In genomic region chr4:88007304-88008132, GRCh38 we compare ENCODE assay signal across 8 cellular contexts. TPM values are rescaled to one million over a fixed set of nuclear protein-coding genes. Genes with fewer than 3 reads are reported as not detected.
DNase-seq lines count a peak whose midpoint lies in the region; ATAC-seq and TF ChIP-seq lines count a peak whose summit lies in the region.

Gene PKD2, plus strand, starts transcription at chr4:88007635. Its CDS starts 99 bp downstream, at chr4:88007734.

- H3K4me1 ChIP-seq in HEK293 (ENCODE audit: control insufficient read depth, insufficient read depth, low read length): 0 out of 2 replicates have a peak, but pooled peaks cover 2% of the 10 kb centered on the region

- DNase-seq in MV-4-11 (lab: John Stamatoyannopoulos, UW) (peak; percentile 42), T1000 (lab: John Stamatoyannopoulos, UW) (peak; percentile 64), astrocyte of the hippocampus (ENCODE audit: low read depth, low spot score) (peak; percentile 95), hypothalamus (lab: John Stamatoyannopoulos, UW) (peak in 50 of 51 donors; percentile 25 to 91 (median 74)), sciatic nerve (ENCODE audit: low spot score) (peak; percentile 95), KG1 (lab: John Stamatoyannopoulos, UW) (no peak)

- H3K4me3 ChIP-seq in GM12875 (ENCODE audit: low read depth, low read length) (peak within 1 kb of the TSS; percentile 93), HEK293 (ENCODE audit: low read depth, low read length) (peak within 1 kb of the TSS; percentile 85)

- TF ChIP-seq CTCF in GM12875 (IDR thresholded peaks at IDR 0.05; ENCODE audit: borderline replicate concordance, insufficient read depth, low read depth, low read length) (no peak), HEK293 (tag by site-specific recombination; IDR thresholded peaks at IDR 0.05) (no peak)

- peak within 1 kb of the TSS; percentile 80; the same call in 1 of the 2 replicates for H3K27ac ChIP-seq in HEK293 (ENCODE audit: extremely low read depth, low read depth, low read length)

- H3K36me3 ChIP-seq in HEK293 (ENCODE audit: control insufficient read depth in 2 of 2, insufficient read depth in 1 of 2, low read length in 2 of 2): no peaks in the 10 kb centered on the region

- CTCF ChIA-PET in HEK293 (lab: Yijun Ruan, JAX): interaction anchor here (0.6 kb wide), 1 partner anchor 45 kb away, joined by 5 read pairs; no protein-coding TSS in a partner anchor

- no peaks in the 10 kb centered on the region for H3K9me3 ChIP-seq in HEK293 (ENCODE audit: control insufficient read depth, insufficient read depth, low read depth, low read length)

- ATAC-seq in sciatic nerve: peak; percentile 95

- POLR2A ChIA-PET in HEK293 (lab: Yijun Ruan, JAX): no interaction called here

- intact Hi-C loops in sciatic nerve (cut with DNase I): no loop called here

TF ChIP-seq in HEK293, 187 proteins besides CTCF, POLR2A, EP300 and RAD21 (continues in another document):
- TF ChIP-seq ZNF670 (tag by site-specific recombination; IDR thresholded peaks at IDR 0.05; ENCODE audit: low read depth) (no peak), ZNF776 (tag by site-specific recombination; IDR thresholded peaks at IDR 0.05; ENCODE audit: borderline replicate concordance) (no peak), KLF1 (tag by site-specific recombination; IDR thresholded peaks at IDR 0.05) (no peak), PRDM1 (tag by site-specific recombination; IDR thresholded peaks at IDR 0.05) (no peak), ZNF610 (tag by site-specific recombination; IDR thresholded peaks at IDR 0.05; ENCODE audit: borderline replicate concordance) (no peak), INSM2 (tag by site-specific recombination; IDR thresholded peaks at IDR 0.05) (no peak), ZNF747 (tag by site-specific recombination; IDR thresholded peaks at IDR 0.05) (no peak), ZNF248 (tag by site-specific recombination; IDR thresholded peaks at IDR 0.05) (no peak), PRDM6 (tag by site-specific recombination; IDR thresholded peaks at IDR 0.05) (no peak), ZNF571 (tag by site-specific recombination; IDR thresholded peaks at IDR 0.05) (no peak), ZNF354C (tag by site-specific recombination; IDR thresholded peaks at IDR 0.05; ENCODE audit: borderline replicate concordance, low read depth) (no peak), ZNF639 (tag by site-specific recombination; IDR thresholded peaks at IDR 0.05) (no peak), ZNF138 (tag by site-specific recombination; IDR thresholded peaks at IDR 0.05; ENCODE audit: borderline replicate concordance) (no peak), ZNF701 (tag by site-specific recombination; IDR thresholded peaks at IDR 0.05) (no peak), ZNF169 (tag by site-specific recombination; IDR thresholded peaks at IDR 0.05) (no peak), ZNF221 (tag by site-specific recombination; IDR thresholded peaks at IDR 0.05; ENCODE audit: borderline replicate concordance) (no peak), BCL11B (tag by site-specific recombination; IDR thresholded peaks at IDR 0.05; ENCODE audit: low read depth) (no peak), ZNF660 (tag by site-specific recombination; IDR thresholded peaks at IDR 0.05) (0 out of 2 replicates have a peak, but pooled peaks have one; percentile 53), ZNF777 (tag by site-specific recombination; IDR thresholded peaks at IDR 0.05; ENCODE audit: borderline replicate concordance) (no peak), ZNF768 (tag by site-specific recombination; IDR thresholded peaks at IDR 0.05) (no peak), ELK4 (IDR thresholded peaks at IDR 0.05; ENCODE audit: borderline replicate concordance, low read depth, low read length) (no peak), ZNF114 (tag by site-specific recombination; IDR thresholded peaks at IDR 0.05) (no peak), ZNF629 (tag by site-specific recombination; IDR thresholded peaks at IDR 0.05) (no peak), ZNF785 (tag by site-specific recombination; IDR thresholded peaks at IDR 0.05) (no peak), ZNF155 (tag by site-specific recombination; IDR thresholded peaks at IDR 0.05) (no peak), ZBTB7A (tag by site-specific recombination; IDR thresholded peaks at IDR 0.05; ENCODE audit: low read depth) (no peak), ZBTB17 (tag by site-specific recombination; IDR thresholded peaks at IDR 0.05) (no peak; the same call in 1 of the 2 replicates), BCL11A (tag by site-specific recombination; IDR thresholded peaks at IDR 0.05; ENCODE audit: low read depth) (no peak), ZNF280C (tag by site-specific recombination; IDR thresholded peaks at IDR 0.05) (no peak), MYNN (tag by site-specific recombination; IDR thresholded peaks at IDR 0.05; ENCODE audit: borderline replicate concordance) (no peak), ZNF223 (tag by site-specific recombination; IDR thresholded peaks at IDR 0.05) (no peak)

RNA-seq across cellular contexts. Expression of gene PKD2, which starts in this region (rescaled TPM):
- 61.3 TPM for total RNA-seq in sciatic nerve
